ENCODE assay signal across 8 cellular contexts in genomic region chr19:17841810-17842662, GRCh38. TPM values are rescaled to one million over a fixed set of nuclear protein-coding genes. Genes with fewer than 3 reads are reported as not detected.
A peak's percentile ranks its signal among the peaks of the same experiment; 100 is the strongest.
DNase-seq lines count a peak whose midpoint lies in the region; ATAC-seq and TF ChIP-seq lines count a peak whose summit lies in the region.

No MANE protein-coding gene starts in this region.

- H3K9me3 Mint-ChIP-seq in CD8-positive, alpha-beta T cell: no peaks in the 10 kb centered on the region
- H3K9me3 Mint-ChIP-seq in activated B cell treated with CpG ODN at 0.5 μM for 24 hours: no peaks in the 10 kb centered on the region

- peaks cover 40% of the 10 kb centered on the region for H3K4me1 ChIP-seq in CD8-positive, alpha-beta T cell (ENCODE audit: insufficient read depth, low read length)

- H3K4me1 Mint-ChIP-seq in CD8-positive, alpha-beta T cell (ENCODE audit: low read depth): peaks cover 36% of the 10 kb centered on the region
- H3K4me1 Mint-ChIP-seq in activated B cell treated with CpG ODN at 0.5 μM for 24 hours: peaks cover 31% of the 10 kb centered on the region

- H3K27ac ChIP-seq in CD8-positive, alpha-beta T cell (ENCODE audit: low read depth, low read length): no peak overlapping the region
- peak overlapping the region in 1 of 2 donors; percentile 73 for H3K27ac ChIP-seq in coronary artery

- H3K4me3 Mint-ChIP-seq in CD8-positive, alpha-beta T cell: no peak overlapping the region
- H3K4me3 Mint-ChIP-seq in activated B cell treated with CpG ODN at 0.5 μM for 24 hours: no peak overlapping the region

- peak in 4 of 7 experiments; percentile 16 to 62 (median 51) for DNase-seq in CD8-positive, alpha-beta T cell
- peak; percentile 84 for DNase-seq in NCI-H1092 (lab: John Stamatoyannopoulos, UW)
- no peak for DNase-seq in activated B cell treated with CpG ODN at 0.5 μM for 24 hours
- no peak for DNase-seq in coronary artery (ENCODE audit: low spot score)
- DNase-seq in left lobe of liver (ENCODE audit: low spot score): peak; percentile 59
- DNase-seq in stimulated activated CD4-positive, alpha-beta T cell treated with anti-CD3 and anti-CD28 coated beads, Interleukin-2, amount 100 ng/mL, for 4 hours (ENCODE audit: low read depth): peak; percentile 53
- DNase-seq in T1000 (lab: John Stamatoyannopoulos, UW): no peak

- CTCF ChIA-PET in CD8-positive, alpha-beta T cell (lab: Charles Lee): interaction anchor here (1.1 to 1.5 kb wide), 2 partner anchors 13 to 17 kb away, joined by 3 to 9 read pairs; no protein-coding TSS in a partner anchor
- CTCF ChIA-PET in activated B cell treated with CpG ODN at 0.5 μM for 24 hours (lab: Charles Lee): no interaction called here

- POLR2A ChIA-PET in CD8-positive, alpha-beta T cell (lab: Charles Lee): interaction anchor here (0.6 to 1.1 kb wide), 3 partner anchors 17 to 39 kb away, joined by 3 to 4 read pairs (median 3); partner anchors contain the start of gene RPL18A
- POLR2A ChIA-PET in activated B cell treated with CpG ODN at 0.5 μM for 24 hours (lab: Charles Lee): interaction anchor here (0.5 kb wide), 1 partner anchor 100 kb away, joined by 12 read pairs; no protein-coding TSS in a partner anchor

- H3K27ac Mint-ChIP-seq in CD8-positive, alpha-beta T cell: no peak overlapping the region
- H3K27ac Mint-ChIP-seq in activated B cell treated with CpG ODN at 0.5 μM for 24 hours: no peak overlapping the region

- no peak for TF ChIP-seq CTCF in CD8-positive, alpha-beta T cell (IDR thresholded peaks at IDR 0.05)
- TF ChIP-seq CTCF in activated B cell treated with CpG ODN at 0.5 μM for 24 hours (IDR thresholded peaks at IDR 0.05) (no peak), coronary artery (IDR thresholded peaks at IDR 0.05) (no peak)

- peak; percentile 77 for ATAC-seq in CD8-positive, alpha-beta T cell
- ATAC-seq in activated B cell treated with CpG ODN at 0.5 μM for 24 hours (ENCODE audit: low read depth): peak; percentile 87
- ATAC-seq in left lobe of liver: peak; percentile 81
- no peak for ATAC-seq in GM21390 (IDR thresholded peaks at IDR 0.05; ENCODE audit: unreplicated experiment)

- no peaks in the 10 kb centered on the region for H3K27me3 ChIP-seq in CD8-positive, alpha-beta T cell (ENCODE audit: insufficient read depth, low read length)

- H3K27me3 Mint-ChIP-seq in CD8-positive, alpha-beta T cell (ENCODE audit: low read depth): no peaks in the 10 kb centered on the region
- H3K27me3 Mint-ChIP-seq in activated B cell treated with CpG ODN at 0.5 μM for 24 hours: no peaks in the 10 kb centered on the region

- intact Hi-C loops in CD8-positive, alpha-beta T cell (cut with DNase I, micrococcal nuclease): no loop called here
- intact Hi-C loops in activated B cell treated with CpG ODN at 0.5 μM for 24 hours (cut with micrococcal nuclease): no loop called here

- no peaks in the 10 kb centered on the region for H3K9me3 ChIP-seq in CD8-positive, alpha-beta T cell (ENCODE audit: low read length)

- H3K36me3 Mint-ChIP-seq in CD8-positive, alpha-beta T cell: peaks cover 69% of the 10 kb centered on the region
- H3K36me3 Mint-ChIP-seq in activated B cell treated with CpG ODN at 0.5 μM for 24 hours (ENCODE audit: low read depth): peaks cover 72% of the 10 kb centered on the region

- no peak overlapping the region for H3K4me3 ChIP-seq in CD8-positive, alpha-beta T cell (ENCODE audit: low read depth, low read length)
- H3K4me3 ChIP-seq in coronary artery: peak overlapping the region; percentile 60

- H3K36me3 ChIP-seq in CD8-positive, alpha-beta T cell (ENCODE audit: insufficient read depth, low read length): peaks cover 65% of the 10 kb centered on the region

RNA-seq across cellular contexts. Expression of gene JAK3, which starts 5.7 kb away (rescaled TPM):
- total RNA-seq in CD8-positive, alpha-beta T cell: 100 to 1,000 TPM; 113 to 119 TPM
- total RNA-seq in activated B cell treated with CpG ODN at 0.5 μM for 24 hours: 213 and 256 TPM in 2 replicates
- total RNA-seq in left lobe of liver: 1.2 TPM

RNA-seq across cellular contexts. Expression of gene RPL18A, which starts 17.7 kb away (rescaled TPM):
- total RNA-seq in CD8-positive, alpha-beta T cell: 1,000 to 10,000 TPM; 3,915 to 3,952 TPM
- total RNA-seq in activated B cell treated with CpG ODN at 0.5 μM for 24 hours: 4,113 and 4,404 TPM in 2 replicates
- total RNA-seq in left lobe of liver: 493 TPM

RNA-seq across cellular contexts. Expression of gene INSL3, which starts 20.7 kb away (rescaled TPM):
- total RNA-seq in CD8-positive, alpha-beta T cell: 1 to 10 TPM; 6.1 to 7.6 TPM
- total RNA-seq in activated B cell treated with CpG ODN at 0.5 μM for 24 hours: 3.6 and 4.1 TPM in 2 replicates
- total RNA-seq in left lobe of liver: not detected

RNA-seq across cellular contexts. Expression of gene SLC5A5, which starts 29.7 kb away (rescaled TPM):
- total RNA-seq in CD8-positive, alpha-beta T cell: 1 to 10 TPM; 1.2 to 1.3 TPM
- total RNA-seq in activated B cell treated with CpG ODN at 0.5 μM for 24 hours (0.09 and 0.12 TPM in 2 replicates), left lobe of liver (not detected)

RNA-seq across cellular contexts. Expression of gene B3GNT3, which starts 47.1 kb away (rescaled TPM):
- total RNA-seq in CD8-positive, alpha-beta T cell: not detected
- total RNA-seq in activated B cell treated with CpG ODN at 0.5 μM for 24 hours (not detected in 2 replicates), left lobe of liver (1.2 TPM)

Comparison
In these comparisons a context has a peak if more than half of its experiments do, and no peak if none do; other contexts are left out.
1. DNase-seq: peak in CD8-positive, alpha-beta T cell (4 of 7), NCI-H1092 (single experiment), left lobe of liver (single experiment) and stimulated activated CD4-positive, alpha-beta T cell treated with anti-CD3 and anti-CD28 coated beads, Interleukin-2, amount 100 ng/mL, for 4 hours (single experiment); none in activated B cell treated with CpG ODN at 0.5 μM for 24 hours (single experiment), coronary artery (single experiment) and T1000 (single experiment).
2. RNA of gene JAK3, which starts 5.7 kb away (total RNA-seq): 213 to 256 TPM in activated B cell treated with CpG ODN at 0.5 μM for 24 hours and 113 to 119 TPM in CD8-positive, alpha-beta T cell; 1.2 TPM in left lobe of liver (single experiment); every median in the first group is over 10 times any median in the second.